In the genomic region with DNA sequence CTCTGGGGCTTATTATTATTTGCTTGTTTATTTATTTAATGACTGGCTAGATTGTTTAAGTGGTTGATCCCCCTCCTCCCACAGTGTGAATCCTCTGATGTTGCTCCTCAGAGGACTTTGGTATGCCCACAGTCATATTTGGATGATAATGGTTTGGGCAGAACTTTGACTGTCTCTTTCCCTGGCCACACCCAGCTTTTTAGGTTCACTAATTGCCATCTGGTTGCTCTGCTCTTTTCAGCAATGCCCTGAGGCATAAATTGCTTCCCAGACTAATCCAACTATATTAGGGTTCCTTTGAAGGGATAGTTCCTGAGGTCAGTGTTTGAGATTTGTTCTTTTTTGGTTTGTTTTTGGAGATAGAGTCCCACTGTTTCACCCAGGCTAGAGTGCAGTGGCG, we compare ENCODE assay signal across 23 cellular contexts.
A peak's percentile ranks its signal among the peaks of the same experiment; 100 is the strongest.
DNase-seq lines count a peak whose midpoint lies in the region; ATAC-seq lines count a peak whose summit lies in the region.
"Had no signal": no experiment of that assay in that cellular context is flagged by ENCODE, and none has a peak within 500 bp of the region (broad histone marks: within the 10 kb centered on the region; RNA-seq: fewer than 3 reads in every experiment).

No MANE protein-coding gene starts in this region.

- H3K27ac Mint-ChIP-seq in CD4-positive, CD25-positive, alpha-beta regulatory T cell = peak overlapping the region in 2 of 3 donors; percentile 38 to 68

- H3K4me1 Mint-ChIP-seq in CD4-positive, CD25-positive, alpha-beta regulatory T cell = peaks cover 31 to 49% (median 44%) of the 10 kb centered on the region in 4 donors

- H3K4me1 ChIP-seq in CD4-positive, CD25-positive, alpha-beta regulatory T cell (ENCODE audit: control insufficient read depth, insufficient read depth, low read length, poor library complexity, severe bottlenecking) = no peaks in the 10 kb centered on the region
- H3K4me1 ChIP-seq: A549, Caco-2 had no signal

- no peak for DNase-seq in CD4-positive, CD25-positive, alpha-beta regulatory T cell
- DNase-seq in ELR (ENCODE audit: low read depth) (peak; percentile 14), NCI-H69 (lab: John Stamatoyannopoulos, UW) (peak; percentile 48), islet precursor cell (peak; percentile 74), SHP77 (lab: John Stamatoyannopoulos, UW) (no peak), midbrain (lab: John Stamatoyannopoulos, UW) (no peak), cortex of kidney (lab: John Stamatoyannopoulos, UW) (no peak)
- DNase-seq: Caco-2; CD4-positive, alpha-beta memory T cell; H7; NCI-H1092 treated with DMSO at 0.1 percent for 48 hours; NCI-H1436 treated with DMSO at 0.1 percent for 48 hours; NCI-H2029; NCI-H2227 treated with DMSO at 0.1 percent for 48 hours; NCI-H510A treated with DMSO at 0.1 percent for 48 hours; NCI-H774; NK-92 treated with Interleukin-12 subunit alpha and Interleukin-12 subunit beta, amount 100 ng/mL, for 24 hours; SW 1271 had no signal

- peaks cover 24% of the 10 kb centered on the region for H3K36me3 Mint-ChIP-seq in CD4-positive, CD25-positive, alpha-beta regulatory T cell

- no peaks in the 10 kb centered on the region for H3K27me3 ChIP-seq in CD4-positive, CD25-positive, alpha-beta regulatory T cell (ENCODE audit: control insufficient read depth, insufficient read depth, low read length)

- no peak overlapping the region for H3K4me3 ChIP-seq in CD4-positive, CD25-positive, alpha-beta regulatory T cell (ENCODE audit: low read depth, low read length)
- H3K4me3 ChIP-seq: A549 had no signal

- H3K36me3 ChIP-seq in CD4-positive, CD25-positive, alpha-beta regulatory T cell (ENCODE audit: control insufficient read depth, insufficient read depth, low read length) = no peaks in the 10 kb centered on the region

- H3K27ac ChIP-seq in CD4-positive, CD25-positive, alpha-beta regulatory T cell (ENCODE audit: insufficient read depth, low read length, poor library complexity, severe bottlenecking) = no peak overlapping the region
- H3K27ac ChIP-seq: A549, HL-60 had no signal

- ATAC-seq in CD4-positive, CD25-positive, alpha-beta regulatory T cell (ENCODE audit: low read depth in 2 of 2) = no peak
- ATAC-seq in GM21723 (IDR thresholded peaks at IDR 0.05; ENCODE audit: unreplicated experiment) = no peak
- ATAC-seq: A549, HepG2, Right ventricle myocardium inferior had no signal

- peaks cover 3 to 8% of the 10 kb centered on the region in 2 experiments for H3K9me3 ChIP-seq in CD4-positive, CD25-positive, alpha-beta regulatory T cell (ENCODE audit: control insufficient read depth in 2 of 2, low read length in 2 of 2)

- H3K27me3 Mint-ChIP-seq in CD4-positive, CD25-positive, alpha-beta regulatory T cell = no peaks in the 10 kb centered on the region
- H3K27me3 Mint-ChIP-seq: CD4-positive, alpha-beta memory T cell had no signal

- H3K9me3 Mint-ChIP-seq in CD4-positive, CD25-positive, alpha-beta regulatory T cell = peaks cover 0 to 18% (median 8%) of the 10 kb centered on the region in 7 donors

- H3K4me3 Mint-ChIP-seq in CD4-positive, CD25-positive, alpha-beta regulatory T cell = peak overlapping the region in 2 of 4 donors; percentile 15 to 45

Comparison
In these comparisons a context has a peak if more than half of its experiments do, and no peak if none do; other contexts are left out.
1. DNase-seq: peak in ELR (single experiment), NCI-H69 (single experiment) and islet precursor cell (single experiment); none in CD4-positive, CD25-positive, alpha-beta regulatory T cell (0 of 3), SHP77 (0 of 2), midbrain (single experiment) and cortex of kidney (single experiment).